Comparison of ENCODE assay signal across 1 cellular context in the genomic region with DNA sequence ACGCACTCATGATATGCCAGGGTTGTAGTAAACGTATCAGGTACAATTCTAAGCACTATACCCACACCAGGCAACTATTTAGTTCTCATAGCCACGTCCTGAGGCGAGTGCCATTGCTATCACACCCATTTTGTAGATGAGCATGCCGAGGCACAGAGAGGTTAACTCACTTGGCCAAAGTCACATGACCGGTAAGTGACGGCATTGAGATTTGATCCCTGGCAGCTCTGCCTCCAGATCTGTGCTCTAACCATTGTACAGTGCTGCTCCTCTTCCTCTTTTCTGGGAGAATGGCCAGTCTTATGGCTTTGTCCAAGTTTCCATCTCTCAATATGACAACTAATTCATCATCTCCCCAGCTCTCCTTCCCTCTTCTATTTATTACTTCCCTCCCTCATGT.
TF ChIP-seq lines count a peak whose summit lies in the region.

No MANE protein-coding gene starts in this region.

TF ChIP-seq in K562, 482 proteins besides CTCF, POLR2A, EP300 and RAD21 (continued from another document):
- TF ChIP-seq, protein P1, sequence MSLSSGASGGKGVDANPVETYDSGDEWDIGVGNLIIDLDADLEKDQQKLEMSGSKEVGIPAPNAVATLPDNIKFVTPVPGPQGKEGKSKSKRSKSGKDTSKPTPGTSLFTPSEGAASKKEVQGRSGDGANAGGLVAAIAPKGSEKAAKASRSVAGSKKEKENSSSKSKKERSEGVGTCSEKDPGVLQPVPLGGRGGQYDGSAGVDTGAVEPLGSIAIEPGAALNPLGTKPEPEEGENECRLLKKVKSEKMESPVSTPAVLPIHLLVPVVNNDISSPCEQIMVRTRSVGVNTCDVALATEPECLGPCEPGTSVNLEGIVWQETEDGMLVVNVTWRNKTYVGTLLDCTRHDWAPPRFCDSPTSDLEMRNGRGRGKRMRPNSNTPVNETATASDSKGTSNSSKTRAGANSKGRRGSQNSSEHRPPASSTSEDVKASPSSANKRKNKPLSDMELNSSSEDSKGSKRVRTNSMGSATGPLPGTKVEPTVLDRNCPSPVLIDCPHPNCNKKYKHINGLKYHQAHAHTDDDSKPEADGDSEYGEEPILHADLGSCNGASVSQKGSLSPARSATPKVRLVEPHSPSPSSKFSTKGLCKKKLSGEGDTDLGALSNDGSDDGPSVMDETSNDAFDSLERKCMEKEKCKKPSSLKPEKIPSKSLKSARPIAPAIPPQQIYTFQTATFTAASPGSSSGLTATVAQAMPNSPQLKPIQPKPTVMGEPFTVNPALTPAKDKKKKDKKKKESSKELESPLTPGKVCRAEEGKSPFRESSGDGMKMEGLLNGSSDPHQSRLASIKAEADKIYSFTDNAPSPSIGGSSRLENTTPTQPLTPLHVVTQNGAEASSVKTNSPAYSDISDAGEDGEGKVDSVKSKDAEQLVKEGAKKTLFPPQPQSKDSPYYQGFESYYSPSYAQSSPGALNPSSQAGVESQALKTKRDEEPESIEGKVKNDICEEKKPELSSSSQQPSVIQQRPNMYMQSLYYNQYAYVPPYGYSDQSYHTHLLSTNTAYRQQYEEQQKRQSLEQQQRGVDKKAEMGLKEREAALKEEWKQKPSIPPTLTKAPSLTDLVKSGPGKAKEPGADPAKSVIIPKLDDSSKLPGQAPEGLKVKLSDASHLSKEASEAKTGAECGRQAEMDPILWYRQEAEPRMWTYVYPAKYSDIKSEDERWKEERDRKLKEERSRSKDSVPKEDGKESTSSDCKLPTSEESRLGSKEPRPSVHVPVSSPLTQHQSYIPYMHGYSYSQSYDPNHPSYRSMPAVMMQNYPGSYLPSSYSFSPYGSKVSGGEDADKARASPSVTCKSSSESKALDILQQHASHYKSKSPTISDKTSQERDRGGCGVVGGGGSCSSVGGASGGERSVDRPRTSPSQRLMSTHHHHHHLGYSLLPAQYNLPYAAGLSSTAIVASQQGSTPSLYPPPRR (CRISPR knock-in tag; IDR thresholded peaks at IDR 0.05; ENCODE audit: borderline replicate concordance) = no peak
- TF ChIP-seq RBM25 (IDR thresholded peaks at IDR 0.05; ENCODE audit: low read depth, low read length, severe bottlenecking) (peak; percentile 93), ADNP (tag; IDR thresholded peaks at IDR 0.05) (0 out of 2 replicates have a peak, but pooled peaks have one; percentile 27), ESRRA (IDR thresholded peaks at IDR 0.05; ENCODE audit: borderline replicate concordance, low read depth) (peak; percentile 75; the same call in 1 of the 2 replicates), SPI1 (IDR thresholded peaks at IDR 0.05; ENCODE audit: borderline replicate concordance, low read depth, low read length) (peak; percentile 55), GTF2A2 (tag; IDR thresholded peaks at IDR 0.05) (no peak), BCOR (IDR thresholded peaks at IDR 0.05) (0 out of 2 replicates have a peak, but pooled peaks have one; percentile 12), TCF3 (CRISPR knock-in tag; IDR thresholded peaks at IDR 0.05) (no peak), MEIS2 (IDR thresholded peaks at IDR 0.05; ENCODE audit: partially characterized antibody) (peak; percentile 12), SMARCA5 (IDR thresholded peaks at IDR 0.05) (0 out of 2 replicates have a peak, but pooled peaks have one; percentile 29), POLR2H (tag; IDR thresholded peaks at IDR 0.05; ENCODE audit: low read depth) (no peak), GATAD2B (IDR thresholded peaks at IDR 0.05; ENCODE audit: borderline replicate concordance) (no peak), DACH1 (IDR thresholded peaks at IDR 0.05; ENCODE audit: partially characterized antibody) (no peak), ZFP30 (CRISPR knock-in tag; IDR thresholded peaks at IDR 0.05; ENCODE audit: borderline replicate concordance) (no peak)
- TF ChIP-seq, protein P2, sequence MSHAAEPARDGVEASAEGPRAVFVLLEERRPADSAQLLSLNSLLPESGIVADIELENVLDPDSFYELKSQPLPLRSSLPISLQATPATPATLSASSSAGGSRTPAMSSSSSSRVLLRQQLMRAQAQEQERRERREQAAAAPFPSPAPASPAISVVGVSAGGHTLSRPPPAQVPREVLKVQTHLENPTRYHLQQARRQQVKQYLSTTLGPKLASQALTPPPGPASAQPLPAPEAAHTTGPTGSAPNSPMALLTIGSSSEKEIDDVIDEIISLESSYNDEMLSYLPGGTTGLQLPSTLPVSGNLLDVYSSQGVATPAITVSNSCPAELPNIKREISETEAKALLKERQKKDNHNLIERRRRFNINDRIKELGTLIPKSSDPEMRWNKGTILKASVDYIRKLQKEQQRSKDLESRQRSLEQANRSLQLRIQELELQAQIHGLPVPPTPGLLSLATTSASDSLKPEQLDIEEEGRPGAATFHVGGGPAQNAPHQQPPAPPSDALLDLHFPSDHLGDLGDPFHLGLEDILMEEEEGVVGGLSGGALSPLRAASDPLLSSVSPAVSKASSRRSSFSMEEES (CRISPR knock-in tag; IDR thresholded peaks at IDR 0.05) = peak; percentile 64
